ENCODE assay signal across 13 cellular contexts in genomic region chr15:78057803-78058202, GRCh38. TPM values are rescaled to one million over a fixed set of nuclear protein-coding genes. Genes with fewer than 3 reads are reported as not detected.
DNase-seq lines count a peak whose midpoint lies in the region; TF ChIP-seq lines count a peak whose summit lies in the region.
"Had no signal": no experiment of that assay in that cellular context is flagged by ENCODE, and none has a peak within 500 bp of the region (broad histone marks: within the 10 kb centered on the region; RNA-seq: fewer than 3 reads in every experiment).

No MANE protein-coding gene starts in this region.

- H3K27me3 Mint-ChIP-seq in CD4-positive, alpha-beta memory T cell: no peaks in the 10 kb centered on the region
- H3K27me3 Mint-ChIP-seq in neural progenitor cell (ENCODE audit: insufficient read depth, low read depth): no peaks in the 10 kb centered on the region

- H3F3A ChIP-seq in smooth muscle cell (ENCODE audit: low read depth) (no peaks in the 10 kb centered on the region), neural progenitor cell (ENCODE audit: low read depth) (no peaks in the 10 kb centered on the region)

- H3K9me3 Mint-ChIP-seq in CD4-positive, alpha-beta memory T cell: no peaks in the 10 kb centered on the region
- no peaks in the 10 kb centered on the region for H3K9me3 Mint-ChIP-seq in neural progenitor cell
- H3K9me3 Mint-ChIP-seq: natural killer cell had no signal

- H4K20me1 ChIP-seq in smooth muscle cell (ENCODE audit: low read depth) (peaks cover 92% of the 10 kb centered on the region), neural progenitor cell (ENCODE audit: low read depth) (peaks cover 22% of the 10 kb centered on the region)

- H3K36me3 ChIP-seq in CD4-positive, alpha-beta memory T cell (ENCODE audit: insufficient read depth, low read length): peaks cover 6% of the 10 kb centered on the region
- H3K36me3 ChIP-seq in Peyer's patch (peaks cover 0 to 10% (median 0%) of the 10 kb centered on the region in 3 donors), smooth muscle cell (ENCODE audit: low read depth) (no peaks in the 10 kb centered on the region), neural progenitor cell (no peaks in the 10 kb centered on the region)
- no peaks in the 10 kb centered on the region for H3K36me3 ChIP-seq in effector memory CD4-positive, alpha-beta T cell (ENCODE audit: control insufficient read depth, insufficient read depth, low read length)

- H3K9me3 ChIP-seq in CD4-positive, alpha-beta memory T cell (ENCODE audit: control insufficient read depth in 1 of 2, low read length in 2 of 2): no peaks in the 10 kb centered on the region
- H3K9me3 ChIP-seq in Peyer's patch: no peaks in the 10 kb centered on the region
- H3K9me3 ChIP-seq in effector memory CD4-positive, alpha-beta T cell (ENCODE audit: control insufficient read depth, low read length): no peaks in the 10 kb centered on the region
- H3K9me3 ChIP-seq in smooth muscle cell (replicated peaks; ENCODE audit: low read depth): no peaks in the 10 kb centered on the region
- no peaks in the 10 kb centered on the region for H3K9me3 ChIP-seq in neural progenitor cell (ENCODE audit: low read depth)

- intact Hi-C loops in CD4-positive, alpha-beta memory T cell (cut with micrococcal nuclease): loop anchor here (1.0 kb wide), 1 partner anchor 7 kb away; no protein-coding TSS in a partner anchor

- WGBS in smooth muscle cell (ENCODE audit: low lambda C conversion rate): 82% methylated on average over 5 of the region's 5 CpGs

- no peaks in the 10 kb centered on the region for H3K27me3 ChIP-seq in CD4-positive, alpha-beta memory T cell (ENCODE audit: insufficient read depth, low read length)
- H3K27me3 ChIP-seq in Peyer's patch: no peaks in the 10 kb centered on the region
- H3K27me3 ChIP-seq in effector memory CD4-positive, alpha-beta T cell (replicated peaks; ENCODE audit: control insufficient read depth, insufficient read depth, low read length, poor library complexity, severe bottlenecking): no peaks in the 10 kb centered on the region
- no peaks in the 10 kb centered on the region for H3K27me3 ChIP-seq in smooth muscle cell (ENCODE audit: low read depth)
- no peaks in the 10 kb centered on the region for H3K27me3 ChIP-seq in neural progenitor cell

- peaks cover 81% of the 10 kb centered on the region for H3K79me2 ChIP-seq in smooth muscle cell (ENCODE audit: low read depth)
- H3K79me2 ChIP-seq in neural progenitor cell (ENCODE audit: low read depth): peaks cover 14% of the 10 kb centered on the region

- H3K9ac ChIP-seq in smooth muscle cell (ENCODE audit: low read depth) (no peak overlapping the region), neural progenitor cell (no peak overlapping the region)

- TF ChIP-seq CTCF in Peyer's patch (IDR thresholded peaks at IDR 0.05) (no peak), smooth muscle cell (IDR thresholded peaks at IDR 0.05; ENCODE audit: borderline replicate concordance, insufficient read depth, poor library complexity, severe bottlenecking) (no peak), neural progenitor cell (IDR thresholded peaks at IDR 0.05) (no peak)

- H2AFZ ChIP-seq in smooth muscle cell (ENCODE audit: low read depth): no peak overlapping the region
- no peak overlapping the region for H2AFZ ChIP-seq in neural progenitor cell (replicated peaks)

- peak overlapping the region; percentile 86 to 98 (median 93) for H3K27ac Mint-ChIP-seq in CD4-positive, alpha-beta memory T cell
- H3K27ac Mint-ChIP-seq in neural progenitor cell: no peak overlapping the region

- no peak overlapping the region for H3K4me3 ChIP-seq in CD4-positive, alpha-beta memory T cell (ENCODE audit: low read length in 2 of 2)
- H3K4me3 ChIP-seq in Peyer's patch (no peak overlapping the region), smooth muscle cell (no peak overlapping the region), neural progenitor cell (no peak overlapping the region)
- no peak overlapping the region for H3K4me3 ChIP-seq in effector memory CD4-positive, alpha-beta T cell (ENCODE audit: insufficient read depth, low read depth, low read length, poor library complexity, severe bottlenecking)

- peaks cover 67 to 87% (median 75%) of the 10 kb centered on the region in 4 donors for H3K4me1 Mint-ChIP-seq in CD4-positive, alpha-beta memory T cell
- H3K4me1 Mint-ChIP-seq in neural progenitor cell: peaks cover 20% of the 10 kb centered on the region

- H3K36me3 Mint-ChIP-seq in CD4-positive, alpha-beta memory T cell: peaks cover 12% of the 10 kb centered on the region in 2 donors
- no peaks in the 10 kb centered on the region for H3K36me3 Mint-ChIP-seq in neural progenitor cell

- CTCF ChIA-PET in CD4-positive, alpha-beta memory T cell (lab: Charles Lee; ENCODE audit: partially characterized antibody): interaction anchor here (1.1 to 5.8 kb wide), 8 partner anchors 8 to 50 kb away, joined by 3 to 20 read pairs (median 5); no protein-coding TSS in a partner anchor

- POLR2A ChIA-PET in CD4-positive, alpha-beta memory T cell (lab: Charles Lee; ENCODE audit: partially characterized antibody): interaction anchor here (2.2 to 32.5 kb wide), 5 partner anchors 7 to 24 kb away, joined by 17 to 984 read pairs (median 75); partner anchors contain the start of gene TBC1D2B

- peak overlapping the region in 3 of 8 donors; percentile 21 to 27 (median 24) for H3K4me3 Mint-ChIP-seq in CD4-positive, alpha-beta memory T cell
- H3K4me3 Mint-ChIP-seq in neural progenitor cell: no peak overlapping the region
- H3K4me3 Mint-ChIP-seq: natural killer cell had no signal

- H3K27ac ChIP-seq in CD4-positive, alpha-beta memory T cell (ENCODE audit: low read depth, low read length): peak overlapping the region; percentile 64
- peak overlapping the region in 3 of 4 donors; percentile 68 to 73 (median 70) for H3K27ac ChIP-seq in Peyer's patch
- peak overlapping the region; percentile 61 for H3K27ac ChIP-seq in effector memory CD4-positive, alpha-beta T cell (ENCODE audit: insufficient read depth, low read length, poor library complexity, severe bottlenecking)
- H3K27ac ChIP-seq in smooth muscle cell (ENCODE audit: low read depth): peak overlapping the region; percentile 26
- no peak overlapping the region for H3K27ac ChIP-seq in neural progenitor cell

- H3K4me1 ChIP-seq in CD4-positive, alpha-beta memory T cell (ENCODE audit: insufficient read depth, low read length): peaks cover 98% of the 10 kb centered on the region
- H3K4me1 ChIP-seq in Peyer's patch (peaks cover 7 to 75% (median 30%) of the 10 kb centered on the region in 4 donors), smooth muscle cell (ENCODE audit: low read depth) (peaks cover 11% of the 10 kb centered on the region), neural progenitor cell (peaks cover 18% of the 10 kb centered on the region)
- peaks cover 68% of the 10 kb centered on the region for H3K4me1 ChIP-seq in effector memory CD4-positive, alpha-beta T cell (ENCODE audit: control insufficient read depth, insufficient read depth, low read length, poor library complexity, severe bottlenecking)

- no peak overlapping the region for H3K4me2 ChIP-seq in smooth muscle cell
- no peak overlapping the region for H3K4me2 ChIP-seq in neural progenitor cell

- no peak for TF ChIP-seq POLR2A in Peyer's patch (IDR thresholded peaks at IDR 0.05)

- DNase-seq in CD4-positive, alpha-beta memory T cell: no peak
- DNase-seq in Peyer's patch: no peak
- DNase-seq in effector memory CD4-positive, alpha-beta T cell: no peak
- DNase-seq in smooth muscle cell (lab: John Stamatoyannopoulos, UW; ENCODE audit: unreplicated experiment): no peak
- DNase-seq in NCI-H524 treated with DMSO at 0.1 percent for 48 hours (lab: John Stamatoyannopoulos, UW): no peak
- no peak for DNase-seq in neural progenitor cell (ENCODE audit: low spot score)
- DNase-seq in NOMO-1 treated with DMSO at 0.1 percent for 48 hours (lab: John Stamatoyannopoulos, UW; ENCODE audit: unreplicated experiment): no peak
- DNase-seq: DMS153, natural killer cell had no signal

RNA-seq across cellular contexts. Expression of gene TBC1D2B, which starts 19.7 kb away (rescaled TPM):
- total RNA-seq in CD4-positive, alpha-beta memory T cell: 100 to 1,000 TPM in 1 of 2 experiments, 10 to 100 TPM in 1; 98.1 to 114 TPM
- polyA plus RNA-seq in CD4-positive, alpha-beta memory T cell: 10 to 100 TPM in 1 of 2 donors, 1 to 10 TPM in 1; 5.6 to 35.4 TPM
- total RNA-seq in Peyer's patch: 10 to 100 TPM; 52.9 to 94.9 (median 72.4) TPM
- total RNA-seq in smooth muscle cell: 19.4 and 31.9 TPM in 2 replicates
- 14.2 and 16.1 TPM in 2 replicates for polyA plus RNA-seq in smooth muscle cell
- 11.7 and 18.6 TPM in 2 replicates for total RNA-seq in neural progenitor cell (ENCODE audit: low replicate concordance)

RNA-seq across cellular contexts. Expression of gene SH2D7, which starts 34.6 kb away (rescaled TPM):
- total RNA-seq in CD4-positive, alpha-beta memory T cell: not detected
- not detected for polyA plus RNA-seq in CD4-positive, alpha-beta memory T cell
- 1 to 10 TPM; 3.3 to 7.7 (median 4.6) TPM for total RNA-seq in Peyer's patch
- not detected in 2 replicates for total RNA-seq in smooth muscle cell
- 0.07 and 0.34 TPM in 2 replicates for polyA plus RNA-seq in smooth muscle cell
- not detected in 2 replicates for total RNA-seq in neural progenitor cell (ENCODE audit: low replicate concordance)
- total RNA-seq: astrocyte, natural killer cell, NCI-H460, SK-MEL-5, subcutaneous adipose tissue had no signal
